Comparison of ENCODE assay signal across 9 cellular contexts in the genomic region with DNA sequence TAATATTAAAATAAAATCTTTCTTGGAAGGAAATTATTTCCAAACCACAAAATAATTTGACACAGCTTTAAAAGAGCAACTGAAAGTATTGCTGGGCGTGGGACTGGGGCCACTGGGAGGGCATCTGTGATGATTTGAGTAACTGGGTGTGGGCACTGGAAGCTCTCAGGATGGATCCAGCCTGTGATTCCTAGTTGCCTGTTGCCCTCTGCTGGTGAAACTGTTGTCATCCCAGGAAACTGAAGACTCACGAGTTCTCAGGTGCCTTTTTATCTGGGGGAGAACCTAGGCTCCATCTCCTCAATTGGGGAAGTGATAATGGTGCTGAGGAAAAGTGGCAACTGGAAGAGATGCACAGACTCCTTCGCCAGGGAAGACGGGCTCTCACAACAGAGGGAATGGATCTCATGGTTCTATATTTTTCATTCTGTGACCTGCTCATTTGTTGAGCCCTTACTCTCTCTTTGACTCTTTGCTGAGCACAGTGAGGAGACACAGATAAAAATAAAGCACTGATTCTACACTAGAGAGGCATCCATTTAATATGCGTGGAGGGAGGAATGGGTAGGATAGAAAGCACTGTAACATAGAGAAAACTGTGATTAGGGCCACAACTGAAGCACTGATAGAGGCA.
A peak's percentile ranks its signal among the peaks of the same experiment; 100 is the strongest.
DNase-seq lines count a peak whose midpoint lies in the region; ATAC-seq, FAIRE-seq and TF ChIP-seq lines count a peak whose summit lies in the region.
"Had no signal": no experiment of that assay in that cellular context is flagged by ENCODE, and none has a peak within 500 bp of the region (broad histone marks: within the 10 kb centered on the region; RNA-seq: fewer than 3 reads in every experiment).

No MANE protein-coding gene starts in this region.

- in situ Hi-C loops in mammary epithelial cell (cut with MboI; ENCODE audit: low sequenced_read_pairs in 2 of 2) = loop anchor here in 1 of 2 donors (10.0 kb wide), 1 partner anchor 1499 kb away; no protein-coding TSS in a partner anchor

- H3K9me3 ChIP-seq in mammary epithelial cell (replicated peaks; ENCODE audit: insufficient read depth, low read length) (no peaks in the 10 kb centered on the region), keratinocyte (ENCODE audit: control insufficient read depth, low read depth, low read length) (no peaks in the 10 kb centered on the region)

- DNase-seq in D341Med (ENCODE audit: low spot score) (peak; percentile 63), HK-2 (ENCODE audit: unreplicated experiment) (peak; percentile 48), NOMO-1 (lab: John Stamatoyannopoulos, UW; ENCODE audit: unreplicated experiment in 2 of 2) (peak; percentile 11 to 19), mammary epithelial cell (peak; percentile 58), keratinocyte (ENCODE audit: low read depth, low spot score) (peak; percentile 13)
- DNase-seq in stimulated activated CD8-positive, alpha-beta memory T cell treated with anti-CD3 and anti-CD28 coated beads, Interleukin-4, amount 100 ng/mL, for 48 hours = peak; percentile 43

- no peak overlapping the region for H3K9ac ChIP-seq in mammary epithelial cell (ENCODE audit: insufficient read depth, low read length)
- H3K9ac ChIP-seq in keratinocyte (ENCODE audit: control insufficient read depth, extremely low read depth, insufficient read depth, low read length) = no peak overlapping the region

- H3K4me3 ChIP-seq in mammary epithelial cell (replicated peaks in 1 of 3; ENCODE audit: insufficient read depth in 1 of 3, low read depth in 2 of 3, low read length in 3 of 3) (no peak overlapping the region), keratinocyte (ENCODE audit: control insufficient read depth in 2 of 3, extremely low read depth in 1 of 3, insufficient read depth in 2 of 3, low read depth in 1 of 3, low read length in 3 of 3) (no peak overlapping the region)
- H3K4me3 ChIP-seq: skin epidermis had no signal

- TF ChIP-seq CTCF in mammary epithelial cell (conservative IDR thresholded peaks at IDR 0.05 in 1 of 2, IDR thresholded peaks at IDR 0.05 in 1 of 2; ENCODE audit: extremely low read depth in 1 of 2, insufficient read depth in 1 of 2, low read depth in 1 of 2, low read length in 2 of 2) (peak; percentile 80 to 90), keratinocyte (optimal IDR thresholded peaks at IDR 0.05 in 1 of 3, IDR thresholded peaks at IDR 0.05 in 1 of 3, conservative IDR thresholded peaks at IDR 0.05 in 1 of 3; ENCODE audit: extremely low read depth in 1 of 3, insufficient read depth in 2 of 3, low read length in 3 of 3) (peak; percentile 73 to 89 (median 84))

- H3K4me1 ChIP-seq in mammary epithelial cell (ENCODE audit: insufficient read depth, low read length) (no peaks in the 10 kb centered on the region), keratinocyte (ENCODE audit: control insufficient read depth, extremely low read depth, insufficient read depth, low read length) (no peaks in the 10 kb centered on the region)

- H3K4me2 ChIP-seq in mammary epithelial cell (ENCODE audit: insufficient read depth, low read depth, low read length) (no peak overlapping the region), keratinocyte (ENCODE audit: control insufficient read depth, extremely low read depth, insufficient read depth, low read depth, low read length) (no peak overlapping the region)

- CTCF ChIA-PET in mammary epithelial cell (lab: Charles Lee; ENCODE audit: low non-redundant PET) = interaction anchor here (0.5 to 0.6 kb wide), 2 partner anchors 18 to 37 kb away, joined by 3 to 5 read pairs; no protein-coding TSS in a partner anchor

- BruUV-seq in mammary epithelial cell (replicated peaks; lab: Mats Ljungman, UMichigan) = no TSS peak

- H4K20me1 ChIP-seq in mammary epithelial cell (ENCODE audit: insufficient read depth, low read length) = no peaks in the 10 kb centered on the region
- no peaks in the 10 kb centered on the region for H4K20me1 ChIP-seq in keratinocyte (ENCODE audit: control insufficient read depth, extremely low read depth, insufficient read depth, low read length)

- 32% methylated on average over 5 of the region's 5 CpGs for WGBS in mammary epithelial cell (ENCODE audit: low coverage, missing lambda C conversion rate)

- dilution Hi-C loops in mammary epithelial cell (cut with HindIII; ENCODE audit: low sequenced_read_pairs) = no loop called here
- dilution Hi-C loops in keratinocyte (cut with MboI; ENCODE audit: extremely low pct_ligation_motif_present, low sequenced_read_pairs) = no loop called here

- H3K9me1 ChIP-seq in keratinocyte (ENCODE audit: control insufficient read depth, extremely low read depth, insufficient read depth, low read length) = no peaks in the 10 kb centered on the region

- H3K27ac ChIP-seq in mammary epithelial cell (ENCODE audit: insufficient read depth, low read depth, low read length) (no peak overlapping the region), keratinocyte (ENCODE audit: control insufficient read depth, insufficient read depth, low read length) (no peak overlapping the region)

- intact Hi-C loops in mammary epithelial cell (cut with micrococcal nuclease) = loop anchor here (1.0 to 5.0 kb wide), 5 partner anchors 85 to 1494 kb away; no protein-coding TSS in a partner anchor

- ATAC-seq in GM21423 (IDR thresholded peaks at IDR 0.05; ENCODE audit: unreplicated experiment) (no peak), GM19395 (IDR thresholded peaks at IDR 0.05; ENCODE audit: unreplicated experiment) (no peak)

- H2AFZ ChIP-seq in mammary epithelial cell (ENCODE audit: low read depth, low read length) (no peak overlapping the region), keratinocyte (ENCODE audit: control insufficient read depth, low read length) (no peak overlapping the region)

- H3K36me3 ChIP-seq in mammary epithelial cell (ENCODE audit: insufficient read depth, low read length) (no peaks in the 10 kb centered on the region), keratinocyte (ENCODE audit: control insufficient read depth in 2 of 2, extremely low read depth in 1 of 2, insufficient read depth in 2 of 2, low read length in 2 of 2) (no peaks in the 10 kb centered on the region)

- peak; percentile 86 for FAIRE-seq in keratinocyte (lab: Jason Lieb, UNC)

- H3K79me2 ChIP-seq in mammary epithelial cell (ENCODE audit: insufficient read depth, low read length) (no peaks in the 10 kb centered on the region), keratinocyte (ENCODE audit: control insufficient read depth, insufficient read depth, low read length) (no peaks in the 10 kb centered on the region)

- H3K27me3 ChIP-seq in mammary epithelial cell (ENCODE audit: insufficient read depth, low read length) (no peaks in the 10 kb centered on the region), keratinocyte (ENCODE audit: control insufficient read depth, extremely low read depth, insufficient read depth, low read length) (no peaks in the 10 kb centered on the region)

Comparison
In these comparisons a context has a peak if more than half of its experiments do, and no peak if none do; other contexts are left out.
1. DNase-seq: peak in every context shown above with its lines; median percentile 63 in D341Med; 58 in mammary epithelial cell; 48 in HK-2; 43 in stimulated activated CD8-positive, alpha-beta memory T cell treated with anti-CD3 and anti-CD28 coated beads, Interleukin-4, amount 100 ng/mL, for 48 hours; 15 in NOMO-1; 13 in keratinocyte.